9 cellular contexts compared by ENCODE assay signal in genomic region chr10:3071405-3072198, GRCh38. TPM values are rescaled to one million over a fixed set of nuclear protein-coding genes. Genes with fewer than 3 reads are reported as not detected.
A peak's percentile ranks its signal among the peaks of the same experiment; 100 is the strongest.
DNase-seq lines count a peak whose midpoint lies in the region; ATAC-seq and TF ChIP-seq lines count a peak whose summit lies in the region.
"Had no signal": no experiment of that assay in that cellular context is flagged by ENCODE, and none has a peak within 500 bp of the region (broad histone marks: within the 10 kb centered on the region; RNA-seq: fewer than 3 reads in every experiment).

No MANE protein-coding gene starts in this region.

- H3K4me3 ChIP-seq in astrocyte of the cerebellum (ENCODE audit: low read depth, low read length) = no peak overlapping the region
- no peak overlapping the region for H3K4me3 ChIP-seq in MG63

- DNase-seq in EH (ENCODE audit: low read depth) (peak; percentile 80), OCI-M1 (lab: John Stamatoyannopoulos, UW) (peak; percentile 13), astrocyte of the cerebellum (ENCODE audit: low read depth) (peak; percentile 48), renal cortical epithelial cell (ENCODE audit: low read depth) (peak; percentile 97), ecto neural progenitor cell (ENCODE audit: low spot score) (no peak), MG63 (no peak)
- DNase-seq: KG1 had no signal

- peaks cover 38% of the 10 kb centered on the region for H3K36me3 ChIP-seq in MG63

- no peak for TF ChIP-seq CTCF in astrocyte of the cerebellum (IDR thresholded peaks at IDR 0.05; ENCODE audit: low read depth, low read length, missing control alignments)

- ATAC-seq in HG03432 (IDR thresholded peaks at IDR 0.05; ENCODE audit: unreplicated experiment) = no peak
- ATAC-seq in GM19452 (IDR thresholded peaks at IDR 0.05; ENCODE audit: unreplicated experiment) = no peak

- no peaks in the 10 kb centered on the region for H3K9me3 ChIP-seq in MG63

- no peaks in the 10 kb centered on the region for H3K27me3 ChIP-seq in MG63

- in situ Hi-C loops in astrocyte of the cerebellum (cut with HindIII; ENCODE audit: low sequenced_read_pairs) = no loop called here

RNA-seq across cellular contexts. Expression of gene PFKP, which starts 4.3 kb away (rescaled TPM):
- total RNA-seq in renal cortical epithelial cell = 565 and 603 TPM in 2 replicates
- total RNA-seq in MG63 (2014; rRNA removed; shearing (Covaris generic); ENCODE audit: low replicate concordance) = 121 and 183 TPM in 2 replicates

Comparison
In these comparisons a context has a peak if more than half of its experiments do, and no peak if none do; other contexts are left out.
1. DNase-seq: peak in EH (single experiment), OCI-M1 (single experiment), astrocyte of the cerebellum (single experiment) and renal cortical epithelial cell (single experiment); none in ecto neural progenitor cell (single experiment) and MG63 (single experiment).